In genomic region chr3:115822572-115822971, GRCh38 we compare ENCODE assay signal across 1 cellular context.
TF ChIP-seq lines count a peak whose summit lies in the region.

No MANE protein-coding gene starts in this region.

TF ChIP-seq in HepG2, 621 proteins besides CTCF, POLR2A, EP300 and RAD21 (continued from another document and continues in another):
- TF ChIP-seq PLSCR1 (CRISPR knock-in tag; IDR thresholded peaks at IDR 0.05; ENCODE audit: borderline replicate concordance): no peak
- no peak for TF ChIP-seq POLR2AphosphoS5 (IDR thresholded peaks at IDR 0.05; ENCODE audit: low read depth, low read length)
- TF ChIP-seq ZNF550 (CRISPR knock-in tag; IDR thresholded peaks at IDR 0.05; ENCODE audit: borderline replicate concordance): no peak
- TF ChIP-seq NR2F6 (IDR thresholded peaks at IDR 0.05): peak; percentile 29; the same call in 1 of the 2 replicates
- TF ChIP-seq NR2F6 (CRISPR knock-in tag; IDR thresholded peaks at IDR 0.05): 0 out of 2 replicates have a peak, but pooled peaks have one; percentile 17
- no peak for TF ChIP-seq ELF4 (CRISPR knock-in tag; IDR thresholded peaks at IDR 0.05; ENCODE audit: borderline replicate concordance)
- no peak for TF ChIP-seq BORCS8-MEF2B (CRISPR knock-in tag; IDR thresholded peaks at IDR 0.05)
- TF ChIP-seq ZNF354B (CRISPR knock-in tag; IDR thresholded peaks at IDR 0.05): no peak
- no peak for TF ChIP-seq TIGD3 (CRISPR knock-in tag; IDR thresholded peaks at IDR 0.05; ENCODE audit: borderline replicate concordance)
- no peak for TF ChIP-seq ZNF777 (CRISPR knock-in tag; IDR thresholded peaks at IDR 0.05)
- no peak for TF ChIP-seq ZNF253 (CRISPR knock-in tag; IDR thresholded peaks at IDR 0.05; ENCODE audit: borderline replicate concordance)
- TF ChIP-seq PCBP1 (IDR thresholded peaks at IDR 0.05; ENCODE audit: borderline replicate concordance, low read depth, low read length): no peak
- no peak for TF ChIP-seq NR0B2 (CRISPR knock-in tag; IDR thresholded peaks at IDR 0.05)
- TF ChIP-seq THAP7 (CRISPR knock-in tag; IDR thresholded peaks at IDR 0.05): no peak
- TF ChIP-seq TEAD3 (CRISPR knock-in tag; optimal IDR thresholded peaks at IDR 0.05; ENCODE audit: borderline replicate concordance): peak; percentile 90
- TF ChIP-seq ZHX1 (CRISPR knock-in tag; IDR thresholded peaks at IDR 0.05; ENCODE audit: low read depth): no peak
- TF ChIP-seq KMT2A (CRISPR knock-in tag; IDR thresholded peaks at IDR 0.05): no peak
- TF ChIP-seq STAT5B (CRISPR knock-in tag; IDR thresholded peaks at IDR 0.05): no peak
- TF ChIP-seq KDM3A (CRISPR knock-in tag; IDR thresholded peaks at IDR 0.05; ENCODE audit: low read depth): no peak
- TF ChIP-seq ZNF770 (CRISPR knock-in tag; IDR thresholded peaks at IDR 0.05): no peak
- TF ChIP-seq ZNF543 (CRISPR knock-in tag; IDR thresholded peaks at IDR 0.05): no peak
- TF ChIP-seq ZKSCAN8 (CRISPR knock-in tag; IDR thresholded peaks at IDR 0.05; ENCODE audit: borderline replicate concordance): no peak
- TF ChIP-seq RBFOX2 (IDR thresholded peaks at IDR 0.05; ENCODE audit: low read depth, low read length): no peak
- TF ChIP-seq ZSCAN5A (CRISPR knock-in tag; IDR thresholded peaks at IDR 0.05; ENCODE audit: borderline replicate concordance): no peak
- TF ChIP-seq ZNF24 (IDR thresholded peaks at IDR 0.05): no peak
- no peak for TF ChIP-seq BRF2 (CRISPR knock-in tag; IDR thresholded peaks at IDR 0.05)
- no peak for TF ChIP-seq CBFB (CRISPR knock-in tag; IDR thresholded peaks at IDR 0.05)
- no peak for TF ChIP-seq ZNF30 (CRISPR knock-in tag; IDR thresholded peaks at IDR 0.05)
- no peak for TF ChIP-seq ZNF720 (CRISPR knock-in tag; IDR thresholded peaks at IDR 0.05)
- TF ChIP-seq DMTF1 (CRISPR knock-in tag; IDR thresholded peaks at IDR 0.05): no peak
- no peak for TF ChIP-seq ZFAT (CRISPR knock-in tag; conservative IDR thresholded peaks at IDR 0.05)
- no peak for TF ChIP-seq NFYC (CRISPR knock-in tag; IDR thresholded peaks at IDR 0.05)
- no peak for TF ChIP-seq ZNF44 (CRISPR knock-in tag; IDR thresholded peaks at IDR 0.05)
- no peak for TF ChIP-seq PAF1 (CRISPR knock-in tag; IDR thresholded peaks at IDR 0.05)
- no peak for TF ChIP-seq NR1H2 (CRISPR knock-in tag; IDR thresholded peaks at IDR 0.05; ENCODE audit: borderline replicate concordance, low read depth)
- no peak for TF ChIP-seq ZFP82 (CRISPR knock-in tag; IDR thresholded peaks at IDR 0.05; ENCODE audit: borderline replicate concordance)
- no peak for TF ChIP-seq ZBTB44 (CRISPR knock-in tag; IDR thresholded peaks at IDR 0.05)
- TF ChIP-seq JUN (CRISPR knock-in tag; IDR thresholded peaks at IDR 0.05): no peak
- no peak for TF ChIP-seq ZNF616 (CRISPR knock-in tag; IDR thresholded peaks at IDR 0.05; ENCODE audit: low read depth)
- TF ChIP-seq GRHL1 (CRISPR knock-in tag; conservative IDR thresholded peaks at IDR 0.05): no peak
- no peak for TF ChIP-seq ZNF333 (CRISPR knock-in tag; IDR thresholded peaks at IDR 0.05; ENCODE audit: borderline replicate concordance)
- no peak for TF ChIP-seq SIN3B (IDR thresholded peaks at IDR 0.05; ENCODE audit: low read length)
- TF ChIP-seq KLF13 (CRISPR knock-in tag; IDR thresholded peaks at IDR 0.05): no peak
- TF ChIP-seq GMEB2 (CRISPR knock-in tag; IDR thresholded peaks at IDR 0.05; ENCODE audit: low read depth): no peak
- no peak for TF ChIP-seq ZNF577 (CRISPR knock-in tag; IDR thresholded peaks at IDR 0.05; ENCODE audit: borderline replicate concordance, low read depth)
